In the genomic region with DNA sequence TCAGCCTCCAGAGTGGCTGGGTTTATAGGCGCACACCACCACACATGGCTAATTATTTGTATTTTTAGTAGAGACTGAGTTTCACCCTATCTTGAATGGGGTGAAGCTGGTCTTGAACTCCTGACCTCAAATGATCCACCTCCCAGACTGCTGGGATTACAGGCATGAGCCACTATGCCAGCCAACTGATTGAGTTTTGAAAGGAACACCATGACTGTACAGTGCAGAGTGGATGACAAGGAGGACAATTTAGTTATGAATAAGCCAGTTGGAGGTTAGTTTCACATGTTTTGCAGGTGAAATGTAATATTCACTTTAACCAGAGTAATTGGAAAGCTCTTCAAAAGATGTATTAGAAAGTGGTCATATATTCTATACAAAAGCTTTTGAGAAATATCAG, we compare ENCODE assay signal across 15 cellular contexts.
A peak's percentile ranks its signal among the peaks of the same experiment; 100 is the strongest.
DNase-seq lines count a peak whose midpoint lies in the region; ATAC-seq and TF ChIP-seq lines count a peak whose summit lies in the region.
"Had no signal": no experiment of that assay in that cellular context is flagged by ENCODE, and none has a peak within 500 bp of the region (broad histone marks: within the 10 kb centered on the region; RNA-seq: fewer than 3 reads in every experiment).

No MANE protein-coding gene starts in this region.

- no peak overlapping the region for H3K4me3 ChIP-seq in GM23338
- H3K4me3 ChIP-seq in smooth muscle cell: no peak overlapping the region
- H3K4me3 ChIP-seq: Peyer's patch, SK-N-MC had no signal

- H3K27ac ChIP-seq in GM23338 (ENCODE audit: low read depth): no peak overlapping the region
- peak overlapping the region; percentile 21 for H3K27ac ChIP-seq in smooth muscle cell (ENCODE audit: low read depth)
- H3K27ac ChIP-seq: Peyer's patch, SK-N-MC had no signal

- H3K9ac ChIP-seq in smooth muscle cell (ENCODE audit: low read depth): no peak overlapping the region

- peaks cover 1% of the 10 kb centered on the region for H3K27me3 Mint-ChIP-seq in GM23338 (ENCODE audit: insufficient read depth, low read depth, poor library complexity)
- H3K27me3 Mint-ChIP-seq: B cell; CD4-positive, CD25-positive, alpha-beta regulatory T cell had no signal

- H3F3A ChIP-seq in GM23338 (replicated peaks; ENCODE audit: low read depth): no peaks in the 10 kb centered on the region
- H3F3A ChIP-seq in smooth muscle cell (ENCODE audit: low read depth): peaks cover 25% of the 10 kb centered on the region

- ATAC-seq in GM23338 (no peak), esophagus mucosa (peak; percentile 78)

- peaks cover 5% of the 10 kb centered on the region for H3K9me3 ChIP-seq in smooth muscle cell (replicated peaks; ENCODE audit: low read depth)
- H3K9me3 ChIP-seq: Peyer's patch had no signal

- H3K27ac Mint-ChIP-seq in GM23338: no peak overlapping the region
- H3K27ac Mint-ChIP-seq: B cell had no signal

- DNase-seq in GM23338 (ENCODE audit: low spot score): no peak
- peak; percentile 61 for DNase-seq in NCI-H748 treated with DMSO at 0.1 percent for 48 hours (lab: John Stamatoyannopoulos, UW)
- DNase-seq in smooth muscle cell (lab: John Stamatoyannopoulos, UW; ENCODE audit: unreplicated experiment): no peak
- DNase-seq in stimulated activated CD8-positive, alpha-beta memory T cell treated with anti-CD3 and anti-CD28 coated beads, Interleukin-4, amount 100 ng/mL, for 48 hours: no peak
- no peak for DNase-seq in OCI-M1 (lab: John Stamatoyannopoulos, UW)
- no peak for DNase-seq in glomerular visceral epithelial cell (ENCODE audit: extremely low spot score)
- DNase-seq: CD4-positive, CD25-positive, alpha-beta regulatory T cell; DMS53; GOT3; NCI-H2171 treated with DMSO at 0.1 percent for 48 hours; Peyer's patch; Right ventricle myocardium superior had no signal

- no peaks in the 10 kb centered on the region for H3K27me3 ChIP-seq in GM23338 (ENCODE audit: insufficient read depth)
- H3K27me3 ChIP-seq in smooth muscle cell (ENCODE audit: low read depth): no peaks in the 10 kb centered on the region
- H3K27me3 ChIP-seq: Peyer's patch had no signal

- H3K4me1 Mint-ChIP-seq in GM23338: peaks cover under 1% of the 10 kb centered on the region; the same call in 1 of the 3 replicates
- H3K4me1 Mint-ChIP-seq: B cell; CD4-positive, CD25-positive, alpha-beta regulatory T cell had no signal

- no peak overlapping the region for H3K4me3 Mint-ChIP-seq in GM23338
- H3K4me3 Mint-ChIP-seq: B cell; CD4-positive, CD25-positive, alpha-beta regulatory T cell had no signal

- H3K4me2 ChIP-seq in GM23338 (no peak overlapping the region), smooth muscle cell (no peak overlapping the region)

- H4K20me1 ChIP-seq in GM23338 (replicated peaks; ENCODE audit: insufficient read depth) (no peaks in the 10 kb centered on the region), smooth muscle cell (ENCODE audit: low read depth) (no peaks in the 10 kb centered on the region)

- H3K79me2 ChIP-seq in GM23338 (replicated peaks; ENCODE audit: insufficient read depth) (no peaks in the 10 kb centered on the region), smooth muscle cell (ENCODE audit: low read depth) (no peaks in the 10 kb centered on the region)

- H2AFZ ChIP-seq in GM23338 (peak overlapping the region; percentile 15; the same call in 1 of the 2 replicates), smooth muscle cell (ENCODE audit: low read depth) (no peak overlapping the region)

- TF ChIP-seq CTCF in GM23338 (conservative IDR thresholded peaks at IDR 0.05; ENCODE audit: low read depth in 2 of 2) (no peak), smooth muscle cell (IDR thresholded peaks at IDR 0.05; ENCODE audit: borderline replicate concordance, insufficient read depth, poor library complexity, severe bottlenecking) (no peak)

- H3K36me3 ChIP-seq in GM23338 (ENCODE audit: insufficient read depth) (peaks cover 12% of the 10 kb centered on the region), smooth muscle cell (ENCODE audit: low read depth) (no peaks in the 10 kb centered on the region)
- H3K36me3 ChIP-seq: Peyer's patch had no signal

- H3K36me3 Mint-ChIP-seq in GM23338 (ENCODE audit: low read depth): peaks cover 15% of the 10 kb centered on the region; the same call in 2 of the 3 replicates
- H3K36me3 Mint-ChIP-seq: CD4-positive, CD25-positive, alpha-beta regulatory T cell had no signal

- peaks cover 2% of the 10 kb centered on the region for H3K9me2 ChIP-seq in GM23338 (ENCODE audit: insufficient read depth)

- H3K9me3 Mint-ChIP-seq in GM23338: peaks cover 19% of the 10 kb centered on the region

- H3K4me1 ChIP-seq in GM23338 (ENCODE audit: insufficient read depth) (peaks cover 11% of the 10 kb centered on the region; the same call in 1 of the 2 replicates), smooth muscle cell (ENCODE audit: low read depth) (peaks cover 18% of the 10 kb centered on the region)

- 100% methylated on average over 1 of the region's 1 CpG for WGBS in smooth muscle cell (ENCODE audit: low lambda C conversion rate)

TF ChIP-seq in GM23338, 12 proteins besides CTCF, POLR2A, EP300 and RAD21 (continues in another document):
- no peak for TF ChIP-seq ZNF114 (CRISPR knock-in tag; IDR thresholded peaks at IDR 0.05)
- TF ChIP-seq EZH2 (IDR thresholded peaks at IDR 0.05; ENCODE audit: low read depth, unreplicated experiment): no peak
- TF ChIP-seq, protein P1, sequence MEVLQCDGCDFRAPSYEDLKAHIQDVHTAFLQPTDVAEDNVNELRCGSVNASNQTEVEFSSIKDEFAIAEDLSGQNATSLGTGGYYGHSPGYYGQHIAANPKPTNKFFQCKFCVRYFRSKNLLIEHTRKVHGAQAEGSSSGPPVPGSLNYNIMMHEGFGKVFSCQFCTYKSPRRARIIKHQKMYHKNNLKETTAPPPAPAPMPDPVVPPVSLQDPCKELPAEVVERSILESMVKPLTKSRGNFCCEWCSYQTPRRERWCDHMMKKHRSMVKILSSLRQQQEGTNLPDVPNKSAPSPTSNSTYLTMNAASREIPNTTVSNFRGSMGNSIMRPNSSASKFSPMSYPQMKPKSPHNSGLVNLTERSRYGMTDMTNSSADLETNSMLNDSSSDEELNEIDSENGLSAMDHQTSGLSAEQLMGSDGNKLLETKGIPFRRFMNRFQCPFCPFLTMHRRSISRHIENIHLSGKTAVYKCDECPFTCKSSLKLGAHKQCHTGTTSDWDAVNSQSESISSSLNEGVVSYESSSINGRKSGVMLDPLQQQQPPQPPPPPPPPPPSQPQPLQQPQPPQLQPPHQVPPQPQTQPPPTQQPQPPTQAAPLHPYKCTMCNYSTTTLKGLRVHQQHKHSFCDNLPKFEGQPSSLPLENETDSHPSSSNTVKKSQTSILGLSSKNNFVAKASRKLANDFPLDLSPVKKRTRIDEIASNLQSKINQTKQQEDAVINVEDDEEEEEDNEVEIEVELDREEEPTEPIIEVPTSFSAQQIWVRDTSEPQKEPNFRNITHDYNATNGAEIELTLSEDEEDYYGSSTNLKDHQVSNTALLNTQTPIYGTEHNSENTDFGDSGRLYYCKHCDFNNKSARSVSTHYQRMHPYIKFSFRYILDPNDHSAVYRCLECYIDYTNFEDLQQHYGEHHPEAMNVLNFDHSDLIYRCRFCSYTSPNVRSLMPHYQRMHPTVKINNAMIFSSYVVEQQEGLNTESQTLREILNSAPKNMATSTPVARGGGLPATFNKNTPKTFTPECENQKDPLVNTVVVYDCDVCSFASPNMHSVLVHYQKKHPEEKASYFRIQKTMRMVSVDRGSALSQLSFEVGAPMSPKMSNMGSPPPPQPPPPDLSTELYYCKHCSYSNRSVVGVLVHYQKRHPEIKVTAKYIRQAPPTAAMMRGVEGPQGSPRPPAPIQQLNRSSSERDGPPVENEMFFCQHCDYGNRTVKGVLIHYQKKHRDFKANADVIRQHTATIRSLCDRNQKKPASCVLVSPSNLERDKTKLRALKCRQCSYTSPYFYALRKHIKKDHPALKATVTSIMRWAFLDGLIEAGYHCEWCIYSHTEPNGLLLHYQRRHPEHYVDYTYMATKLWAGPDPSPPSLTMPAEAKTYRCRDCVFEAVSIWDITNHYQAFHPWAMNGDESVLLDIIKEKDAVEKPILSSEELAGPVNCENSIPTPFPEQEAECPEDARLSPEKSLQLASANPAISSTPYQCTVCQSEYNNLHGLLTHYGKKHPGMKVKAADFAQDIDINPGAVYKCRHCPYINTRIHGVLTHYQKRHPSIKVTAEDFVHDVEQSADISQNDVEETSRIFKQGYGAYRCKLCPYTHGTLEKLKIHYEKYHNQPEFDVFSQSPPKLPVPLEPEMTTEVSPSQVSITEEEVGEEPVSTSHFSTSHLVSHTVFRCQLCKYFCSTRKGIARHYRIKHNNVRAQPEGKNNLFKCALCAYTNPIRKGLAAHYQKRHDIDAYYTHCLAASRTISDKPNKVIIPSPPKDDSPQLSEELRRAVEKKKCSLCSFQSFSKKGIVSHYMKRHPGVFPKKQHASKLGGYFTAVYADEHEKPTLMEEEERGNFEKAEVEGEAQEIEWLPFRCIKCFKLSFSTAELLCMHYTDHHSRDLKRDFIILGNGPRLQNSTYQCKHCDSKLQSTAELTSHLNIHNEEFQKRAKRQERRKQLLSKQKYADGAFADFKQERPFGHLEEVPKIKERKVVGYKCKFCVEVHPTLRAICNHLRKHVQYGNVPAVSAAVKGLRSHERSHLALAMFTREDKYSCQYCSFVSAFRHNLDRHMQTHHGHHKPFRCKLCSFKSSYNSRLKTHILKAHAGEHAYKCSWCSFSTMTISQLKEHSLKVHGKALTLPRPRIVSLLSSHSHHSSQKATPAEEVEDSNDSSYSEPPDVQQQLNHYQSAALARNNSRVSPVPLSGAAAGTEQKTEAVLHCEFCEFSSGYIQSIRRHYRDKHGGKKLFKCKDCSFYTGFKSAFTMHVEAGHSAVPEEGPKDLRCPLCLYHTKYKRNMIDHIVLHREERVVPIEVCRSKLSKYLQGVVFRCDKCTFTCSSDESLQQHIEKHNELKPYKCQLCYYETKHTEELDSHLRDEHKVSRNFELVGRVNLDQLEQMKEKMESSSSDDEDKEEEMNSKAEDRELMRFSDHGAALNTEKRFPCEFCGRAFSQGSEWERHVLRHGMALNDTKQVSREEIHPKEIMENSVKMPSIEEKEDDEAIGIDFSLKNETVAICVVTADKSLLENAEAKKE (CRISPR knock-in tag; IDR thresholded peaks at IDR 0.05): no peak
- no peak for TF ChIP-seq CREB1 (CRISPR knock-in tag; IDR thresholded peaks at IDR 0.05; ENCODE audit: low read depth)
- no peak for TF ChIP-seq POLR2AphosphoS5 (IDR thresholded peaks at IDR 0.05; ENCODE audit: low read depth)
- TF ChIP-seq EZH2phosphoT487 (IDR thresholded peaks at IDR 0.05; ENCODE audit: unreplicated experiment): no peak
- no peak for TF ChIP-seq JUNB (IDR thresholded peaks at IDR 0.05; ENCODE audit: unreplicated experiment)
- no peak for TF ChIP-seq STAT1 (IDR thresholded peaks at IDR 0.05; ENCODE audit: unreplicated experiment)
